Comparison of ENCODE assay signal across 30 cellular contexts in genomic region chr5:165786073-165786472, GRCh38.
"Had no signal": no experiment of that assay in that cellular context is flagged by ENCODE, and none has a peak within 500 bp of the region (broad histone marks: within the 10 kb centered on the region; RNA-seq: fewer than 3 reads in every experiment).

No MANE protein-coding gene starts in this region.

- H3K4me3 Mint-ChIP-seq: activated CD4-positive, alpha-beta memory T cell treated with anti-CD3 and anti-CD28 coated beads for 36 hours; activated CD4-positive, alpha-beta T cell treated with anti-CD3 and anti-CD28 coated beads for 36 hours; activated CD4-positive, alpha-beta T cell treated with anti-CD3 and anti-CD28 coated beads, Interleukin-2, amount 10 ng/mL, durations not matched to agents 24 days and 14 days; activated CD8-positive, alpha-beta memory T cell treated with anti-CD3 and anti-CD28 coated beads, Interleukin-2, amount 10 ng/mL, durations not matched to agents 7 days and 5 days; activated CD8-positive, alpha-beta T cell treated with anti-CD3 and anti-CD28 coated beads, Interleukin-2, amount 10 ng/mL, durations not matched to agents 7 days and 5 days; activated naive CD4-positive, alpha-beta T cell treated with anti-CD3 and anti-CD28 coated beads for 36 hours; activated naive CD4-positive, alpha-beta T cell treated with anti-CD3 and anti-CD28 coated beads, Interleukin-2, amount 50 U/mL, for 24 hours; activated naive CD8-positive, alpha-beta T cell treated with anti-CD3 and anti-CD28 coated beads for 36 hours; activated naive CD8-positive, alpha-beta T cell treated with anti-CD3 and anti-CD28 coated beads, Interleukin-2, amount 50 U/mL, for 24 hours; activated T-helper 1 cell treated with anti-CD3 and anti-CD28 coated beads, Interleukin-12 subunit alpha, Interleukin-12 subunit beta, Interleukin-2, Interleukin-4 antibody, amounts not matched to agents 30 ng/mL and 10 ng/mL and 1 ng/mL, durations not matched to agents 14 hours and 24 hours and 36 hours; T-helper 2 cell treated with Interferon-gamma antibody and Interleukin-4, amounts not matched to agents 5 μg/mL and 100 μg/mL, for 36 hours had no signal

- H3K9me3 Mint-ChIP-seq: activated CD4-positive, alpha-beta T cell treated with anti-CD3 and anti-CD28 coated beads, Interleukin-2, amount 10 ng/mL, durations not matched to agents 24 days and 14 days had no signal

- H3K9me3 ChIP-seq: adrenal gland, body of pancreas had no signal

- H3K27me3 ChIP-seq: adrenal gland, body of pancreas had no signal

- H3K27me3 Mint-ChIP-seq: activated CD4-positive, alpha-beta memory T cell treated with anti-CD3 and anti-CD28 coated beads for 36 hours; activated CD4-positive, alpha-beta T cell treated with anti-CD3 and anti-CD28 coated beads for 36 hours; activated CD4-positive, alpha-beta T cell treated with anti-CD3 and anti-CD28 coated beads, Interleukin-2, amount 10 ng/mL, durations not matched to agents 24 days and 14 days; activated CD8-positive, alpha-beta memory T cell treated with anti-CD3 and anti-CD28 coated beads, Interleukin-2, amount 10 ng/mL, durations not matched to agents 7 days and 5 days; activated naive CD4-positive, alpha-beta T cell treated with anti-CD3 and anti-CD28 coated beads, Interleukin-2, amount 50 U/mL, for 24 hours; activated naive CD8-positive, alpha-beta T cell treated with anti-CD3 and anti-CD28 coated beads for 36 hours; activated naive CD8-positive, alpha-beta T cell treated with anti-CD3 and anti-CD28 coated beads, Interleukin-2, amount 50 U/mL, for 24 hours had no signal

- H3K27ac Mint-ChIP-seq: activated CD4-positive, alpha-beta memory T cell treated with anti-CD3 and anti-CD28 coated beads for 36 hours; activated CD4-positive, alpha-beta T cell treated with anti-CD3 and anti-CD28 coated beads for 36 hours; activated CD4-positive, alpha-beta T cell treated with anti-CD3 and anti-CD28 coated beads, Interleukin-2, amount 10 ng/mL, durations not matched to agents 24 days and 14 days; activated CD8-positive, alpha-beta memory T cell treated with anti-CD3 and anti-CD28 coated beads, Interleukin-2, amount 10 ng/mL, durations not matched to agents 7 days and 5 days; activated CD8-positive, alpha-beta T cell treated with anti-CD3 and anti-CD28 coated beads, Interleukin-2, amount 10 ng/mL, durations not matched to agents 7 days and 5 days; activated naive CD4-positive, alpha-beta T cell treated with anti-CD3 and anti-CD28 coated beads for 36 hours; activated naive CD4-positive, alpha-beta T cell treated with anti-CD3 and anti-CD28 coated beads, Interleukin-2, amount 50 U/mL, for 24 hours; activated naive CD8-positive, alpha-beta T cell treated with anti-CD3 and anti-CD28 coated beads for 36 hours; activated naive CD8-positive, alpha-beta T cell treated with anti-CD3 and anti-CD28 coated beads, Interleukin-2, amount 50 U/mL, for 24 hours; activated T-helper 1 cell treated with anti-CD3 and anti-CD28 coated beads, Interleukin-12 subunit alpha, Interleukin-12 subunit beta, Interleukin-2, Interleukin-4 antibody, amounts not matched to agents 30 ng/mL and 10 ng/mL and 1 ng/mL, durations not matched to agents 14 hours and 24 hours and 36 hours; activated T-helper 2 cell treated with anti-CD3 and anti-CD28 coated beads, Interferon-gamma antibody, Interleukin-2, Interleukin-4, amounts not matched to agents 10 μg/mL and 5 μg/mL and 100 μg/mL, durations not matched to agents 14 hours and 24 hours and 36 hours; T-helper 2 cell treated with Interferon-gamma antibody and Interleukin-4, amounts not matched to agents 5 μg/mL and 100 μg/mL, for 36 hours had no signal

- H3K4me3 ChIP-seq: adrenal gland, body of pancreas had no signal

- ATAC-seq: activated CD4-positive, alpha-beta T cell treated with anti-CD3 and anti-CD28 coated beads for 36 hours; activated CD8-positive, alpha-beta memory T cell treated with anti-CD3 and anti-CD28 coated beads, Interleukin-2, amount 10 ng/mL, durations not matched to agents 7 days and 5 days; activated CD8-positive, alpha-beta T cell treated with anti-CD3 and anti-CD28 coated beads, Interleukin-2, amount 10 ng/mL, durations not matched to agents 7 days and 5 days; activated naive CD8-positive, alpha-beta T cell treated with anti-CD3 and anti-CD28 coated beads, Interleukin-2, amount 50 U/mL, for 24 hours; body of pancreas; esophagus mucosa had no signal

- H3K4me1 Mint-ChIP-seq: activated CD4-positive, alpha-beta T cell treated with anti-CD3 and anti-CD28 coated beads for 36 hours; activated CD4-positive, alpha-beta T cell treated with anti-CD3 and anti-CD28 coated beads, Interleukin-2, amount 10 ng/mL, durations not matched to agents 24 days and 14 days; activated CD8-positive, alpha-beta memory T cell treated with anti-CD3 and anti-CD28 coated beads, Interleukin-2, amount 10 ng/mL, durations not matched to agents 7 days and 5 days; activated naive CD4-positive, alpha-beta T cell treated with anti-CD3 and anti-CD28 coated beads, Interleukin-2, amount 50 U/mL, for 24 hours; activated naive CD8-positive, alpha-beta T cell treated with anti-CD3 and anti-CD28 coated beads for 36 hours; activated naive CD8-positive, alpha-beta T cell treated with anti-CD3 and anti-CD28 coated beads, Interleukin-2, amount 50 U/mL, for 24 hours had no signal

- H3K4me1 ChIP-seq: adrenal gland, body of pancreas had no signal

- H3K36me3 Mint-ChIP-seq: activated CD4-positive, alpha-beta memory T cell treated with anti-CD3 and anti-CD28 coated beads for 36 hours; activated CD8-positive, alpha-beta memory T cell treated with anti-CD3 and anti-CD28 coated beads, Interleukin-2, amount 10 ng/mL, durations not matched to agents 7 days and 5 days; activated naive CD4-positive, alpha-beta T cell treated with anti-CD3 and anti-CD28 coated beads, Interleukin-2, amount 50 U/mL, for 24 hours; activated naive CD8-positive, alpha-beta T cell treated with anti-CD3 and anti-CD28 coated beads for 36 hours had no signal

- H3K36me3 ChIP-seq: adrenal gland had no signal

- H3K27ac ChIP-seq: adrenal gland, body of pancreas had no signal

- DNase-seq: activated CD4-positive, alpha-beta memory T cell treated with anti-CD3 and anti-CD28 coated beads for 36 hours; activated CD4-positive, alpha-beta T cell treated with anti-CD3 and anti-CD28 coated beads for 36 hours; activated CD4-positive, alpha-beta T cell treated with anti-CD3 and anti-CD28 coated beads, Interleukin-2, amount 10 ng/mL, durations not matched to agents 24 days and 14 days; activated CD4-positive, CD25-positive, alpha-beta regulatory T cell; activated CD4-positive, CD25-positive, alpha-beta regulatory T cell treated with anti-CD3 and anti-CD28 coated beads, Interleukin-2, amount 50 U/mL, for 72 hours; activated CD8-positive, alpha-beta memory T cell treated with anti-CD3 and anti-CD28 coated beads, Interleukin-2, amount 10 ng/mL, durations not matched to agents 7 days and 5 days; activated CD8-positive, alpha-beta memory T cell treated with anti-CD3 and anti-CD28 coated beads, Interleukin-2, amount 50 U/mL, for 4 hours; activated CD8-positive, alpha-beta T cell treated with anti-CD3 and anti-CD28 coated beads, Interleukin-2, amount 10 ng/mL, durations not matched to agents 7 days and 5 days; activated effector memory CD4-positive, alpha-beta T cell treated with anti-CD3 and anti-CD28 coated beads, Interleukin-2, amount 50 U/mL, for 16 hours; activated naive CD4-positive, alpha-beta T cell treated with anti-CD3 and anti-CD28 coated beads for 36 hours; activated naive CD8-positive, alpha-beta T cell treated with anti-CD3 and anti-CD28 coated beads for 36 hours; activated naive CD8-positive, alpha-beta T cell treated with anti-CD3 and anti-CD28 coated beads, Interleukin-2, amount 50 U/mL, for 24 hours; activated T-cell treated with anti-CD3 and anti-CD28 coated beads, Interleukin-2, amount 50 U/mL, for 1 hour; activated T-cell treated with anti-CD3 and anti-CD28 coated beads, Interleukin-2, amount 50 U/mL, for 48 hours; adrenal gland; amygdala; aorta; body of pancreas; caudate nucleus; cortex of kidney; effector CD8-positive, alpha-beta T cell; foreskin fibroblast; head of caudate nucleus; hippocampal formation; T1000 had no signal
